21 cellular contexts compared by ENCODE assay signal in genomic region chr4:45992728-45993127, GRCh38.
DNase-seq lines count a peak whose midpoint lies in the region; ATAC-seq, FAIRE-seq and TF ChIP-seq lines count a peak whose summit lies in the region.
"Had no signal": no experiment of that assay in that cellular context is flagged by ENCODE, and none has a peak within 500 bp of the region (broad histone marks: within the 10 kb centered on the region; RNA-seq: fewer than 3 reads in every experiment).

No MANE protein-coding gene starts in this region.

- no peak overlapping the region for H3K4me2 ChIP-seq in HepG2 (ENCODE audit: low read depth, low read length)
- H3K4me2 ChIP-seq: A549; BLaER1 treated with 17β-estradiol and CSF1 and Interleukin-3, amounts not matched to agents 10 nM and 100 nM had no signal

- no TSS peak for BruUV-seq in HepG2 (replicated peaks; lab: Mats Ljungman, UMichigan)

- H3K4me1 ChIP-seq in liver (ENCODE audit: control insufficient read depth in 4 of 4, insufficient read depth in 4 of 4, low read length in 3 of 4) (peaks cover 2 to 4% (median 3%) of the 10 kb centered on the region in 4 donors), HepG2 (ENCODE audit: insufficient read depth, low read length) (no peaks in the 10 kb centered on the region), right lobe of liver (no peaks in the 10 kb centered on the region)
- H3K4me1 ChIP-seq: A549; BLaER1 treated with 17β-estradiol and CSF1 and Interleukin-3, amounts not matched to agents 10 nM and 100 nM; Caco-2 had no signal

- ATAC-seq in HepG2 = no peak
- peak; percentile 88 to 100 (median 95) for ATAC-seq in right lobe of liver
- ATAC-seq: A549; CD8-positive, alpha-beta T cell had no signal

- TF ChIP-seq POLR2A in HepG2 (IDR thresholded peaks at IDR 0.05; ENCODE audit: insufficient read depth in 1 of 2, low read depth in 2 of 2, low read length in 2 of 2) = no peak
- no peak for TF ChIP-seq POLR2A in right lobe of liver (IDR thresholded peaks at IDR 0.05)

- in situ Hi-C loops in HepG2 (cut with HindIII; ENCODE audit: extremely low pct_ligation_motif_present, low pct_unique_long_range_greater_than_20kb) = no loop called here

- H3K27me3 ChIP-seq in liver (ENCODE audit: control insufficient read depth in 4 of 4, insufficient read depth in 4 of 4, low read length in 3 of 4) (no peaks in the 10 kb centered on the region), HepG2 (ENCODE audit: control insufficient read depth in 1 of 2, insufficient read depth in 2 of 2, low read length in 2 of 2) (no peaks in the 10 kb centered on the region), right lobe of liver (no peaks in the 10 kb centered on the region)
- H3K27me3 ChIP-seq: BLaER1 treated with 17β-estradiol and CSF1 and Interleukin-3, amounts not matched to agents 10 nM and 100 nM had no signal

- CTCF ChIA-PET in HepG2 (lab: Yijun Ruan, JAX; ENCODE audit: low intra/inter-chr PET ratio, low total read pairs) = no interaction called here

- H3K79me2 ChIP-seq in HepG2 (ENCODE audit: insufficient read depth, low read length) = no peaks in the 10 kb centered on the region

- TF ChIP-seq RAD21 in liver (IDR thresholded peaks at IDR 0.05) (peak; percentile 41 to 65), HepG2 (CRISPR knock-in tag; IDR thresholded peaks at IDR 0.05) (no peak)

- H4K20me1 ChIP-seq in HepG2 (ENCODE audit: insufficient read depth, low read length) = no peaks in the 10 kb centered on the region
- H4K20me1 ChIP-seq: BLaER1 treated with 17β-estradiol and CSF1 and Interleukin-3, amounts not matched to agents 10 nM and 100 nM had no signal

- no peak for TF ChIP-seq CTCF in liver (IDR thresholded peaks at IDR 0.05; ENCODE audit: low read depth, low read length, missing input control)
- TF ChIP-seq CTCF in HepG2 (CRISPR knock-in tag; IDR thresholded peaks at IDR 0.05) = no peak
- TF ChIP-seq CTCF in right lobe of liver (IDR thresholded peaks at IDR 0.05) = peak in 2 of 4 donors; percentile 15 to 34

- no peak for FAIRE-seq in HepG2 (lab: Jason Lieb, UNC)
- FAIRE-seq: A549, D721Med, G401.6, GM12891, GM19239 had no signal

- DNase-seq in HepG2 (ENCODE audit: low spot score) (no peak), right lobe of liver (no peak), superior temporal gyrus (ENCODE audit: extremely low spot score) (peak; percentile 3), NCI-H2081 (lab: John Stamatoyannopoulos, UW) (no peak), germinal center (ENCODE audit: low spot score) (no peak)
- DNase-seq: AML-193; Caco-2; Calu3; CD4-positive, alpha-beta T cell; CD8-positive, alpha-beta T cell; DMS79 treated with DMSO at 0.1 percent for 48 hours; GF-D8 had no signal

- POLR2A ChIA-PET in HepG2 (lab: Yijun Ruan, JAX) = no interaction called here

- H3K9ac ChIP-seq in liver (ENCODE audit: low read depth in 1 of 2, low read length in 2 of 2) = no peak overlapping the region
- H3K9ac ChIP-seq in HepG2 (ENCODE audit: insufficient read depth, low read depth, low read length) = no peak overlapping the region
- H3K9ac ChIP-seq: BLaER1 treated with 17β-estradiol and CSF1 and Interleukin-3, amounts not matched to agents 10 nM and 100 nM had no signal

- intact Hi-C loops in HepG2 (cut with micrococcal nuclease; ENCODE audit: unreplicated experiment) (no loop called here), right lobe of liver (cut with DNase I) (no loop called here)

- H2AFZ ChIP-seq in HepG2 (ENCODE audit: low read length) = no peak overlapping the region

- no peaks in the 10 kb centered on the region for H3K36me3 ChIP-seq in liver (ENCODE audit: control insufficient read depth in 4 of 4, insufficient read depth in 3 of 4, low read depth in 1 of 4, low read length in 3 of 4)
- H3K36me3 ChIP-seq in HepG2 (replicated peaks in 1 of 2; ENCODE audit: control insufficient read depth in 1 of 2, insufficient read depth in 2 of 2, low read length in 2 of 2) = no peaks in the 10 kb centered on the region
- no peaks in the 10 kb centered on the region for H3K36me3 ChIP-seq in right lobe of liver
- H3K36me3 ChIP-seq: BLaER1 treated with 17β-estradiol and CSF1 and Interleukin-3, amounts not matched to agents 10 nM and 100 nM had no signal

- H3K9me3 ChIP-seq in liver (ENCODE audit: control insufficient read depth in 4 of 4, low read length in 3 of 4) = no peaks in the 10 kb centered on the region
- H3K9me3 ChIP-seq in HepG2 (ENCODE audit: low read length) = no peaks in the 10 kb centered on the region
- no peaks in the 10 kb centered on the region for H3K9me3 ChIP-seq in right lobe of liver
- H3K9me3 ChIP-seq: A549; BLaER1 treated with 17β-estradiol and CSF1 and Interleukin-3, amounts not matched to agents 10 nM and 100 nM; Caco-2 had no signal

- H3K27ac ChIP-seq in liver (ENCODE audit: low read depth in 1 of 2, low read length in 2 of 2) (no peak overlapping the region), HepG2 (ENCODE audit: extremely low read length, insufficient read depth, low read length) (no peak overlapping the region), right lobe of liver (no peak overlapping the region)
- H3K27ac ChIP-seq: 22Rv1; A549; BLaER1 treated with 17β-estradiol and CSF1 and Interleukin-3, amounts not matched to agents 10 nM and 100 nM; C4-2B had no signal

- no peak overlapping the region for H3K4me3 ChIP-seq in liver (ENCODE audit: low read depth in 1 of 3, low read length in 3 of 3)
- H3K4me3 ChIP-seq in HepG2 (replicated peaks in 1 of 3; ENCODE audit: insufficient read depth in 1 of 3, low read depth in 2 of 3, low read length in 3 of 3) = no peak overlapping the region
- H3K4me3 ChIP-seq in right lobe of liver = no peak overlapping the region
- H3K4me3 ChIP-seq: A549; BLaER1 treated with 17β-estradiol and CSF1 and Interleukin-3, amounts not matched to agents 10 nM and 100 nM had no signal

- TF ChIP-seq EP300 in HepG2 (IDR thresholded peaks at IDR 0.05; ENCODE audit: low read depth in 2 of 2, low read length in 2 of 2) (no peak), HepG2 (CRISPR knock-in tag; IDR thresholded peaks at IDR 0.05; ENCODE audit: borderline replicate concordance) (no peak)

TF ChIP-seq in liver, 16 proteins besides CTCF, POLR2A, EP300 and RAD21 (continues in another document):
- TF ChIP-seq YY1 (IDR thresholded peaks at IDR 0.05) (no peak), HNF4G (IDR thresholded peaks at IDR 0.05) (peak; percentile 44), REST (IDR thresholded peaks at IDR 0.05) (no peak), ATF3 (IDR thresholded peaks at IDR 0.05) (no peak)

TF ChIP-seq in HepG2, 621 proteins besides CTCF, POLR2A, EP300 and RAD21 (continues in another document):
- TF ChIP-seq ZIK1 (CRISPR knock-in tag; IDR thresholded peaks at IDR 0.05; ENCODE audit: borderline replicate concordance, low read depth) (no peak), GATA4 (IDR thresholded peaks at IDR 0.05; ENCODE audit: borderline replicate concordance, low read depth) (no peak), SRF (IDR thresholded peaks at IDR 0.05; ENCODE audit: low read depth, low read length) (no peak), RBM22 (optimal IDR thresholded peaks at IDR 0.05; ENCODE audit: low read length) (no peak), SP140L (CRISPR knock-in tag; IDR thresholded peaks at IDR 0.05; ENCODE audit: borderline replicate concordance) (no peak), ZNF704 (CRISPR knock-in tag; IDR thresholded peaks at IDR 0.05; ENCODE audit: borderline replicate concordance) (no peak), ZNF687 (CRISPR knock-in tag; IDR thresholded peaks at IDR 0.05) (no peak), KLF11 (CRISPR knock-in tag; IDR thresholded peaks at IDR 0.05) (no peak), ARNTL (CRISPR knock-in tag; IDR thresholded peaks at IDR 0.05) (no peak), PAF1 (CRISPR knock-in tag; IDR thresholded peaks at IDR 0.05) (no peak)
